1 cellular context compared by ENCODE assay signal in the genomic region with DNA sequence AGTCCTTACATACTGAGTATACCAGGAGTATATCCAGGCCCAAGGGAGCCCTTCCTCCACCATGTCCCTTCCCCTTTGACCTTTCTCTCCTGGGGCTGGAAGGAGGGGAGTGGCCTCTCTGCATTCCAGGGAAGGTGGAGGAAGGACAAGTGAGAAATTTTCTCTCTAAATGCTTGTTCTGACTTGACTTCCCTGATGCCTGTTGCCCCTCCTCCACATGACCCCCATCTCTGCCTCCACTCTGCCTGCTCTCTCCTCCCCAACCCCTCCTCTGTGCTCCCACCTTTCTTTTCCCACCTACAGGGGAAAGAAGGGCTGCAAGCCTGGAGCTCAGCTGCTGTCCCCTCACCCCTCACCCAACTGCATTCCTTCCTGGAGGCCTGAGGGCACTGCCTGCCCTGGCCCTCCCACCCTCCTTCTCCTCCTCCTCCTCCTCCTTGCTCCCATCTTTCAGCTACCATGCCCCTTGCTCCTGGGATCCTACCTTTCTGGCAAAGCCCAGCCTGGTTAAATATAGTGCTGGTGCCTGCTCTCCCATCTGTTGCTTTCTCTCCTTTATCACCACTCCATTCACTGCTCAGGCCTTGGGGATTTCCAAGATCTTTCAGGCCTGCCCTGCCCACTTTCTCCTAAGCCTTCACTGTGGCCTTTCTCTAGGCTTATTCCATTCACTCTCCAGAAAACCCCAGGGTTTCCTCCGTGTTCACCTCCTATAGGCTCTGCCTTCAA.
TF ChIP-seq lines count a peak whose summit lies in the region.

No MANE protein-coding gene starts in this region.

TF ChIP-seq in WTC11, 78 proteins besides CTCF, POLR2A, EP300 and RAD21 (continued from another document):
- TF ChIP-seq ZNF263 (CRISPR knock-in tag; IDR thresholded peaks at IDR 0.05; ENCODE audit: low read depth): peak; percentile 66; the same call in 1 of the 2 replicates
- 0 out of 2 replicates have a peak, but pooled peaks have one; percentile 50 for TF ChIP-seq NR2C2 (CRISPR knock-in tag; IDR thresholded peaks at IDR 0.05)
- TF ChIP-seq, protein P1, sequence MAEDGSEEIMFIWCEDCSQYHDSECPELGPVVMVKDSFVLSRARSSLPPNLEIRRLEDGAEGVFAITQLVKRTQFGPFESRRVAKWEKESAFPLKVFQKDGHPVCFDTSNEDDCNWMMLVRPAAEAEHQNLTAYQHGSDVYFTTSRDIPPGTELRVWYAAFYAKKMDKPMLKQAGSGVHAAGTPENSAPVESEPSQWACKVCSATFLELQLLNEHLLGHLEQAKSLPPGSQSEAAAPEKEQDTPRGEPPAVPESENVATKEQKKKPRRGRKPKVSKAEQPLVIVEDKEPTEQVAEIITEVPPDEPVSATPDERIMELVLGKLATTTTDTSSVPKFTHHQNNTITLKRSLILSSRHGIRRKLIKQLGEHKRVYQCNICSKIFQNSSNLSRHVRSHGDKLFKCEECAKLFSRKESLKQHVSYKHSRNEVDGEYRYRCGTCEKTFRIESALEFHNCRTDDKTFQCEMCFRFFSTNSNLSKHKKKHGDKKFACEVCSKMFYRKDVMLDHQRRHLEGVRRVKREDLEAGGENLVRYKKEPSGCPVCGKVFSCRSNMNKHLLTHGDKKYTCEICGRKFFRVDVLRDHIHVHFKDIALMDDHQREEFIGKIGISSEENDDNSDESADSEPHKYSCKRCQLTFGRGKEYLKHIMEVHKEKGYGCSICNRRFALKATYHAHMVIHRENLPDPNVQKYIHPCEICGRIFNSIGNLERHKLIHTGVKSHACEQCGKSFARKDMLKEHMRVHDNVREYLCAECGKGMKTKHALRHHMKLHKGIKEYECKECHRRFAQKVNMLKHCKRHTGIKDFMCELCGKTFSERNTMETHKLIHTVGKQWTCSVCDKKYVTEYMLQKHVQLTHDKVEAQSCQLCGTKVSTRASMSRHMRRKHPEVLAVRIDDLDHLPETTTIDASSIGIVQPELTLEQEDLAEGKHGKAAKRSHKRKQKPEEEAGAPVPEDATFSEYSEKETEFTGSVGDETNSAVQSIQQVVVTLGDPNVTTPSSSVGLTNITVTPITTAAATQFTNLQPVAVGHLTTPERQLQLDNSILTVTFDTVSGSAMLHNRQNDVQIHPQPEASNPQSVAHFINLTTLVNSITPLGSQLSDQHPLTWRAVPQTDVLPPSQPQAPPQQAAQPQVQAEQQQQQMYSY (CRISPR knock-in tag; IDR thresholded peaks at IDR 0.05): no peak
- peak; percentile 49; the same call in 1 of the 2 replicates for TF ChIP-seq TEAD4 (CRISPR knock-in tag; IDR thresholded peaks at IDR 0.05)
- no peak for TF ChIP-seq KAT7 (CRISPR knock-in tag; IDR thresholded peaks at IDR 0.05; ENCODE audit: borderline replicate concordance)
- TF ChIP-seq, protein P2, sequence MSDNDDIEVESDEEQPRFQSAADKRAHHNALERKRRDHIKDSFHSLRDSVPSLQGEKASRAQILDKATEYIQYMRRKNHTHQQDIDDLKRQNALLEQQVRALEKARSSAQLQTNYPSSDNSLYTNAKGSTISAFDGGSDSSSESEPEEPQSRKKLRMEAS (CRISPR knock-in tag; IDR thresholded peaks at IDR 0.05): peak; percentile 56; the same call in 1 of the 2 replicates
